Comparison of ENCODE assay signal across 20 cellular contexts in genomic region chr4:152374153-152374552, GRCh38.
"Had no signal": no experiment of that assay in that cellular context is flagged by ENCODE, and none has a peak within 500 bp of the region (broad histone marks: within the 10 kb centered on the region; RNA-seq: fewer than 3 reads in every experiment).

No MANE protein-coding gene starts in this region.

- H3K36me3 ChIP-seq: ascending aorta, breast epithelium, tibial nerve, vagina had no signal

- H3K4me3 ChIP-seq: ascending aorta, breast epithelium, lung, skin epidermis, tibial nerve, vagina had no signal

- ATAC-seq: left colon; naive thymus-derived CD4-positive, alpha-beta T cell; WTC11 had no signal

- H3K27ac ChIP-seq: ascending aorta, breast epithelium, epithelial cell of prostate, tibial nerve, vagina had no signal

- H3K4me1 ChIP-seq: ascending aorta, breast epithelium, vagina had no signal

- DNase-seq: activated CD4-positive, alpha-beta T cell treated with anti-CD3 and anti-CD28 coated beads for 48 hours; activated CD8-positive, alpha-beta T cell treated with anti-CD3 and anti-CD28 coated beads for 36 hours; activated naive CD4-positive, alpha-beta T cell treated with anti-CD3 and anti-CD28 coated beads for 36 hours; cerebellar nuclear complex; foreskin melanocyte; head of caudate nucleus; left colon; naive thymus-derived CD4-positive, alpha-beta T cell; posterior cingulate gyrus; stimulated activated CD4-positive, alpha-beta T cell treated with anti-CD3 and anti-CD28 coated beads, Interleukin-4, amount 100 ng/mL, for 24 hours; stimulated activated naive CD4-positive, alpha-beta T cell; substantia nigra had no signal

- H3K9me3 ChIP-seq: ascending aorta, breast epithelium, tibial nerve, vagina had no signal

- H3K27me3 ChIP-seq: ascending aorta, breast epithelium, tibial nerve, vagina had no signal
